26 cellular contexts compared by ENCODE assay signal in the genomic region with DNA sequence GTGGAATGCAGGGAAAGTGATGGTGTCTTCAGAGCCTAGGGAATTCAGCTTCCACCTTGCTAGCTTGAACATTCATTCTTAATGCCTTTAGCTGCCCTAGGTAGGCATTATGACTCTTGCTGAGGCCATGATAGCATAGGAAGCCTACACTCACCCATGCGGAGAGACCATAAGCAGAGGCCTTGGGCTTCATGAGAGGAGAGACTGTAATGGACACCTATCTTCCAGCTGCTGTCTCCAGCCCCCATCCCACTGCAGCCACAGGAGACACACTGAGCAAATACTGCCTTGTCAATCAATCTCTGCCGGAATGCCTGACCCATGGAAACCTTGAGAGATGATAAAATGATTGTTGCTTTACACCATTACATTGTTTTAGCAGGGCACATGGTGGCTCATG.
"Had no signal": no experiment of that assay in that cellular context is flagged by ENCODE, and none has a peak within 500 bp of the region (broad histone marks: within the 10 kb centered on the region; RNA-seq: fewer than 3 reads in every experiment).

No MANE protein-coding gene starts in this region.

- ATAC-seq: heart right ventricle; left lung; naive thymus-derived CD4-positive, alpha-beta T cell; natural killer cell treated with Interleukin-12 subunit alpha and Interleukin-12 subunit beta and Interleukin-15 and Interleukin-18, amount 100 ng/mL, for 72 hours; sciatic nerve; stimulated activated naive B cell treated with anti-CD40 and anti-IgM and Interleukin-4, amounts not matched to agents 10 μg/mL and 1 μg/mL and 100 μg/mL, for 72 hours; upper lobe of right lung had no signal

- FAIRE-seq: islet of Langerhans, kidney, urothelium cell line had no signal

- H3K36me3 ChIP-seq: heart right ventricle, left lung, ovary, right atrium auricular region, suprapubic skin, tibial artery, upper lobe of right lung had no signal

- H3K4me3 ChIP-seq: heart right ventricle, left lung, lung, ovary, right atrium auricular region, skin epidermis, suprapubic skin, thoracic aorta, tibial artery, upper lobe of right lung had no signal

- H3K27me3 ChIP-seq: heart right ventricle, left lung, ovary, right atrium auricular region, suprapubic skin, tibial artery, upper lobe of right lung had no signal

- H3K9me3 ChIP-seq: heart right ventricle, left lung, ovary, right atrium auricular region, suprapubic skin, thoracic aorta, tibial artery, upper lobe of right lung had no signal

- H3K4me1 ChIP-seq: heart right ventricle, left lung, right atrium auricular region, suprapubic skin, tibial artery, upper lobe of right lung had no signal

- H3K27ac ChIP-seq: heart right ventricle, left lung, ovary, right atrium auricular region, skin epidermis, suprapubic skin, thoracic aorta, tibial artery, upper lobe of right lung had no signal

- DNase-seq: glutamatergic neuron; heart right ventricle; hypothalamus; immature natural killer cell; kidney; left lung; mesendoderm; naive thymus-derived CD4-positive, alpha-beta T cell; ovary; stimulated activated CD4-positive, alpha-beta T cell treated with anti-CD3 and anti-CD28 coated beads, Interleukin-12 subunit alpha, Interleukin-12 subunit beta, amount 100 ng/mL, for 4 hours; stimulated activated CD4-positive, alpha-beta T cell treated with anti-CD3 and anti-CD28 coated beads, Interleukin-15, amount 100 ng/mL, for 24 hours; stimulated activated CD4-positive, alpha-beta T cell treated with anti-CD3 and anti-CD28 coated beads, Interleukin-2, amount 100 ng/mL, for 24 hours; stimulated activated CD4-positive, alpha-beta T cell treated with anti-CD3 and anti-CD28 coated beads, Interleukin-4, amount 100 ng/mL, for 1 hour; stimulated activated naive B cell treated with anti-CD40 and anti-IgM and Interleukin-4, amounts not matched to agents 10 μg/mL and 1 μg/mL and 100 μg/mL, for 72 hours; tibial artery; trophoblast cell; upper lobe of right lung had no signal
